8 cellular contexts compared by ENCODE assay signal in the genomic region with DNA sequence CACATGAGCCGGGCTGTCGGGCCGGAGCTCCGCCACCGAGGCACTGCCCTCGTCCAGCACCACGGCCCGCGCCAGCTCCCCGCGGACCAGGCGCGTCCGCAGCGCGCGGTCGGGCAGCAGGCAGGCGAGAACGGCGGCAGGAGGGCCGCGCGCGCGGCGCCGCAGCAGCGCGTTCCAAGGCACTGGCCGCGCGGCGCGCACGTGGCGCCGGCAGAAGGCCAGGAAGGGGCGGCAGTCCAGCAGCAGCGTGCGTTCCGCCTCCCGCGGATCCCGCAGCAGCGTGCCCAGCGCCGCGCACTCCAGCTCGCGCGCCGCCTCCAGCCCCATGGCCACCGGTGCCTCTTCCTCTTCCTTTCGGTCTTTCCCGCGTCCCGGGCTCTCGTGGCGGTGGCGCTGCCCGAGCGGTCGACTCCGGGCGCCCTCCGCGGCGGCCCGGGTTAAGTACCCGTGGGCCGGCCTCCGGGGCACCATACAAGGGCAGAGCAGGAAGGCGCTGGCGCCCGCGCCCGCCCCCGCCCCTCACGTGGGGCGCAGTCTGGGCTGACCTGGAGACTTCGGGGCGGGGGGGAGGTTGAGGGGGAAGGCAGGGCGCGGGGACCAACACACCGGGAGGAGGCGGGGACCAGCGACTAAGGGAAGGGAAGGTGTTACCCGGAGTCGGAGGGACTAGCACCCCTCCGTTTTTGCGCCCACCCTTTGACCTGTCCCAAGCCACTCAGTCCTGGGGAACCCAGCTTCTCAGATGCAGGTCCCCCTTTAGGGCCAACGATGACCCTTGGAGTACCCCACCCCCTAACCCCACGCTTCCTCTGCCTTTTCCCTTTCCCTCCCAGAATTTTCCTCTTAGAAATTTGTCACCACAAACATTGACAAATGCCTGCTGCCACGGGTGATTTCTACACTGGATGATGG. TPM values are rescaled to one million over a fixed set of nuclear protein-coding genes. Genes with fewer than 3 reads are reported as not detected.
DNase-seq lines count a peak whose midpoint lies in the region; ATAC-seq and TF ChIP-seq lines count a peak whose summit lies in the region.

DUSP2 (minus strand) TSS at position 413 of the 912 bp plus-strand sequence; CDS start at position 327, 86 bp downstream.

- no peaks in the 10 kb centered on the region for H3K9me3 ChIP-seq in HUES6 (ENCODE audit: control insufficient read depth, insufficient read depth, low read depth, low read length)
- H3K9me3 ChIP-seq in adipocyte (ENCODE audit: control insufficient read depth, low read length), result no peaks in the 10 kb centered on the region
- no peaks in the 10 kb centered on the region for H3K9me3 ChIP-seq in right atrium auricular region
- no peaks in the 10 kb centered on the region for H3K9me3 ChIP-seq in uterus

- H3K27ac ChIP-seq in HUES6 (ENCODE audit: low read depth, low read length) (no peak within 1 kb of the TSS), right atrium auricular region (peak within 1 kb of the TSS; percentile 15 to 68), uterus (no peak within 1 kb of the TSS)

- H3K36me3 ChIP-seq in HUES6 (ENCODE audit: control insufficient read depth, insufficient read depth, low read length) (no peaks in the 10 kb centered on the region), adipocyte (ENCODE audit: control insufficient read depth, insufficient read depth, low read length, severe bottlenecking) (no peaks in the 10 kb centered on the region), right atrium auricular region (no peaks in the 10 kb centered on the region), uterus (no peaks in the 10 kb centered on the region)

- H3K27me3 ChIP-seq in HUES6 (ENCODE audit: control insufficient read depth, insufficient read depth, low read length), result peaks cover 39% of the 10 kb centered on the region
- H3K27me3 ChIP-seq in adipocyte (replicated peaks; ENCODE audit: control insufficient read depth, insufficient read depth, low read length), result no peaks in the 10 kb centered on the region
- H3K27me3 ChIP-seq in right atrium auricular region, result no peaks in the 10 kb centered on the region
- H3K27me3 ChIP-seq in uterus, result no peaks in the 10 kb centered on the region

- TF ChIP-seq POLR2A in uterus (IDR thresholded peaks at IDR 0.05), result peak in 1 of 2 donors; percentile 50

- intact Hi-C loops in uterus (cut with DNase I; ENCODE audit: low total_unique reads), result no loop called here

- H3K4me1 ChIP-seq in HUES6 (ENCODE audit: control insufficient read depth, insufficient read depth, low read length), result peaks cover 39% of the 10 kb centered on the region
- H3K4me1 ChIP-seq in adipocyte (ENCODE audit: control insufficient read depth, insufficient read depth, low read length), result peaks cover 20% of the 10 kb centered on the region
- peaks cover 0 to 47% of the 10 kb centered on the region in 2 donors for H3K4me1 ChIP-seq in right atrium auricular region
- no peaks in the 10 kb centered on the region for H3K4me1 ChIP-seq in uterus

- H3K9ac ChIP-seq in HUES6 (ENCODE audit: low read length), result peak within 1 kb of the TSS; percentile 57
- H3K9ac ChIP-seq in adipocyte (ENCODE audit: low read length), result peak within 1 kb of the TSS; percentile 73

- DNase-seq in DMS79 (lab: John Stamatoyannopoulos, UW) (peak; percentile 59), T follicular helper cell (ENCODE audit: low read depth) (peak; percentile 82), adipocyte (ENCODE audit: low read depth) (peak; percentile 74), right atrium auricular region (ENCODE audit: low spot score) (peak; percentile 78), putamen (ENCODE audit: low spot score) (peak; percentile 57), uterus (peak; percentile 50 to 63)

- H3K4me3 ChIP-seq in HUES6 (ENCODE audit: low read depth, low read length) (peak within 1 kb of the TSS; percentile 52), adipocyte (ENCODE audit: low read length) (peak within 1 kb of the TSS; percentile 80), right atrium auricular region (peak within 1 kb of the TSS; percentile 40 to 55), uterus (peak within 1 kb of the TSS; percentile 24 to 47)

- ATAC-seq in GM21423 (IDR thresholded peaks at IDR 0.05; ENCODE audit: unreplicated experiment), result peak; percentile 54

- TF ChIP-seq CTCF in right atrium auricular region (IDR thresholded peaks at IDR 0.05), result no peak
- TF ChIP-seq CTCF in uterus (IDR thresholded peaks at IDR 0.05), result no peak

RNA-seq across cellular contexts. Expression of gene DUSP2, which starts in this region (rescaled TPM):
- total RNA-seq in right atrium auricular region, result 1 to 10 TPM; 4.0 to 9.0 TPM
- 10 to 100 TPM in 1 of 4 donors, 1 to 10 TPM in 3; 2.4 to 33.3 (median 6.2) TPM for total RNA-seq in uterus

Comparison
In these comparisons a context has a peak if more than half of its experiments do, and no peak if none do; other contexts are left out.
1. H3K27ac ChIP-seq: peak in right atrium auricular region (2 of 2); none in HUES6 (single experiment) and uterus (0 of 2).
2. Peak in every context shown above with its lines, with median percentiles within 50 percentile points of each other: DNase-seq and H3K4me3 ChIP-seq.